In the genomic region with DNA sequence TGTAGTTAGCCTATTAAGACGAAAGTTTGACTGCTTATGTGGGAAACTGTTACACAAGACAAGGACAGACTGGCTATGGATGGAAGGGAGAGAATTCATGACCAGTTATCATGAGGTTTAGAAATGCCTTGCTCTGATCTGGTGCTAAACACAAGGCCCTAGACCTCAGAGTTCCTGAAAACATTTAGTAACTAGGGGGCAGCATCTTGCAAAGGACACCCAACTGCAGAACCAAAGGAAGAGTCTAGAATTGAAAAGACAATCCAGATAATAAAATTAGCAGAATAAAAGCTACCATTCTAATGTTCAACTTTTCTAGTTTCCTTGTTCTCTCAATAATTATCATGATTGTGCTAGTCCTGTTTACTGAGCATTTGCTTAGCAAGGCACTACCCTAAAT, we compare ENCODE assay signal across 19 cellular contexts.
DNase-seq lines count a peak whose midpoint lies in the region; ATAC-seq and TF ChIP-seq lines count a peak whose summit lies in the region.
"Had no signal": no experiment of that assay in that cellular context is flagged by ENCODE, and none has a peak within 500 bp of the region (broad histone marks: within the 10 kb centered on the region; RNA-seq: fewer than 3 reads in every experiment).

No MANE protein-coding gene starts in this region.

- H3K79me2 ChIP-seq in HCT116 (ENCODE audit: insufficient read depth, low read length) = no peaks in the 10 kb centered on the region
- no peaks in the 10 kb centered on the region for H3K79me2 ChIP-seq in GM23248 (ENCODE audit: insufficient read depth)

- CTCF ChIA-PET in HCT116 (lab: Charles Lee) = no interaction called here
- CTCF ChIA-PET in WTC11 (lab: Charles Lee) = interaction anchor here (1.0 kb wide), 1 partner anchor 320 kb away, joined by 3 read pairs; no protein-coding TSS in a partner anchor
- CTCF ChIA-PET in T-cell (lab: Charles Lee) = interaction anchor here in 1 of 2 donors (1.0 kb wide), 1 partner anchor 319 kb away, joined by 3 read pairs; no protein-coding TSS in a partner anchor

- no peak overlapping the region for H3K4me3 ChIP-seq in HCT116 (replicated peaks in 1 of 2; ENCODE audit: low read depth in 1 of 2, low read length in 2 of 2)
- no peak overlapping the region for H3K4me3 ChIP-seq in GM23248
- H3K4me3 ChIP-seq: MG63, SJSA1 had no signal

- no peaks in the 10 kb centered on the region for H3K36me3 Mint-ChIP-seq in WTC11
- peaks cover 7% of the 10 kb centered on the region for H3K36me3 Mint-ChIP-seq in T-cell
- H3K36me3 Mint-ChIP-seq: CD4-positive, CD25-positive, alpha-beta regulatory T cell had no signal

- no peak overlapping the region for H3K4me3 Mint-ChIP-seq in WTC11
- no peak overlapping the region for H3K4me3 Mint-ChIP-seq in T-cell
- H3K4me3 Mint-ChIP-seq: B cell; CD4-positive, CD25-positive, alpha-beta regulatory T cell had no signal

- no peak for ATAC-seq in HCT116
- ATAC-seq in WTC11 = peak; percentile 61; the same call in 1 of the 2 replicates
- ATAC-seq in T-cell (replicated peaks in 1 of 4) = no peak

- TF ChIP-seq CTCF in HCT116 (IDR thresholded peaks at IDR 0.05 in 2 of 3, conservative IDR thresholded peaks at IDR 0.05 in 1 of 3; ENCODE audit: borderline replicate concordance in 1 of 3, insufficient read depth in 1 of 3, low read depth in 2 of 3, low read length in 2 of 3) (peak in 1 of 3 experiments; percentile 13; a peak in 1 of 6 replicates), WTC11 (IDR thresholded peaks at IDR 0.05) (no peak)

- in situ Hi-C loops in GM23248 (cut with MboI) = no loop called here

- peak; percentile 42 for TF ChIP-seq RAD21 in HCT116 (IDR thresholded peaks at IDR 0.05; ENCODE audit: low read depth)

- WGBS in GM23248 (ENCODE audit: low coverage in 1 of 2, low lambda C conversion rate in 2 of 2, missing lambda C conversion rate in 2 of 2), 2 experiments = 0 to 9% methylated on average over 1 of the region's 1 CpG

- H3K9me3 ChIP-seq in HCT116 (ENCODE audit: control insufficient read depth in 1 of 2, insufficient read depth in 1 of 2, low read depth in 1 of 2, low read length in 2 of 2) = no peaks in the 10 kb centered on the region
- H3K9me3 ChIP-seq in GM23248 (ENCODE audit: low read depth) = no peaks in the 10 kb centered on the region
- H3K9me3 ChIP-seq: MG63, SJSA1 had no signal

- H3K27ac ChIP-seq in HCT116 (ENCODE audit: low read depth, low read length) (no peak overlapping the region), GM23248 (no peak overlapping the region)
- H3K27ac ChIP-seq: SJSA1 had no signal

- H3F3A ChIP-seq in GM23248 (ENCODE audit: insufficient read depth) = no peaks in the 10 kb centered on the region

- H2AFZ ChIP-seq in HCT116 (ENCODE audit: low read depth, low read length, poor library complexity, severe bottlenecking) (no peak overlapping the region), GM23248 (no peak overlapping the region)

- intact Hi-C loops in HCT116 (cut with micrococcal nuclease) = no loop called here

- POLR2A ChIA-PET in HCT116 (lab: Charles Lee) (no interaction called here), WTC11 (lab: Charles Lee) (no interaction called here), T-cell (lab: Charles Lee) (no interaction called here)

- H3K9ac ChIP-seq in HCT116 (ENCODE audit: low read length) (no peak overlapping the region), GM23248 (no peak overlapping the region)

- H3K27me3 Mint-ChIP-seq in WTC11 (ENCODE audit: low read depth) = no peaks in the 10 kb centered on the region
- peaks cover 0 to 4% of the 10 kb centered on the region in 2 donors for H3K27me3 Mint-ChIP-seq in T-cell
- H3K27me3 Mint-ChIP-seq: B cell; CD4-positive, CD25-positive, alpha-beta regulatory T cell had no signal

- RAD21 ChIA-PET in HCT116 (lab: Charles Lee; ENCODE audit: low non-redundant PET in 1 of 2, low total read pairs in 2 of 2, uncharacterized antibody in 2 of 2, unreplicated experiment in 2 of 2) = no interaction called here

- BruUV-seq in HCT116 (replicated peaks; lab: Mats Ljungman, UMichigan) = no TSS peak

- DNase-seq in AML-193 (lab: John Stamatoyannopoulos, UW) = peak; percentile 3 to 12
- DNase-seq in HCT116 (ENCODE audit: low read depth, low spot score) = no peak
- no peak for DNase-seq in WTC11 (ENCODE audit: low spot score)
- DNase-seq in iPS-NIHi7 (ENCODE audit: extremely low spot score) = peak; percentile 32
- DNase-seq in germinal center (ENCODE audit: low spot score) = no peak
- no peak for DNase-seq in GM23248
- no peak for DNase-seq in T-cell
- DNase-seq: ACHN; CD4-positive, CD25-positive, alpha-beta regulatory T cell; COR-L47; DMS153; GF-D8; Kasumi-1; MG63; NCI-H1048; NCI-H2081 treated with DMSO at 0.1 percent for 48 hours; NCI-H774 had no signal

- H3K9me2 ChIP-seq in HCT116 (ENCODE audit: insufficient read depth) (no peaks in the 10 kb centered on the region), GM23248 (ENCODE audit: insufficient read depth) (no peaks in the 10 kb centered on the region)

- no peak for TF ChIP-seq POLR2A in HCT116 (IDR thresholded peaks at IDR 0.05; ENCODE audit: borderline replicate concordance, extremely low read depth, insufficient read depth, insufficient read length)

- H3K9me3 Mint-ChIP-seq in WTC11 (no peaks in the 10 kb centered on the region), T-cell (no peaks in the 10 kb centered on the region)

- H3K27ac Mint-ChIP-seq in WTC11 (no peak overlapping the region), T-cell (no peak overlapping the region)
- H3K27ac Mint-ChIP-seq: B cell; CD4-positive, CD25-positive, alpha-beta regulatory T cell had no signal

- no peaks in the 10 kb centered on the region for H3K36me3 ChIP-seq in HCT116 (ENCODE audit: control insufficient read depth in 1 of 2, insufficient read depth in 2 of 2, low read length in 2 of 2)
- H3K36me3 ChIP-seq in GM23248 (ENCODE audit: low read depth) = no peaks in the 10 kb centered on the region
- H3K36me3 ChIP-seq: MG63, SJSA1 had no signal

- no peak overlapping the region for H3K4me2 ChIP-seq in HCT116 (ENCODE audit: low read length)
- H3K4me2 ChIP-seq in GM23248 (ENCODE audit: unreplicated experiment) = no peak overlapping the region

- H4K20me1 ChIP-seq in HCT116 (ENCODE audit: insufficient read depth) = no peaks in the 10 kb centered on the region
- H4K20me1 ChIP-seq in GM23248 (ENCODE audit: insufficient read depth) = no peaks in the 10 kb centered on the region

- H3K4me1 ChIP-seq in HCT116 (ENCODE audit: control insufficient read depth in 1 of 2, insufficient read depth in 2 of 2, low read length in 2 of 2) (no peaks in the 10 kb centered on the region), GM23248 (ENCODE audit: insufficient read depth) (no peaks in the 10 kb centered on the region)
- H3K4me1 ChIP-seq: SJSA1 had no signal

- H3K27me3 ChIP-seq in HCT116 (ENCODE audit: insufficient read depth, low read length) = no peaks in the 10 kb centered on the region
- no peaks in the 10 kb centered on the region for H3K27me3 ChIP-seq in GM23248 (replicated peaks; ENCODE audit: insufficient read depth)
- H3K27me3 ChIP-seq: SJSA1 had no signal

- H3K4me1 Mint-ChIP-seq in WTC11 (peaks cover 6% of the 10 kb centered on the region), T-cell (no peaks in the 10 kb centered on the region)
- H3K4me1 Mint-ChIP-seq: B cell; CD4-positive, CD25-positive, alpha-beta regulatory T cell had no signal

TF ChIP-seq in HCT116, 20 proteins besides CTCF, POLR2A, EP300 and RAD21 (continues in another document):
- TF ChIP-seq SP1 (IDR thresholded peaks at IDR 0.05; ENCODE audit: low read depth) = no peak
- TF ChIP-seq TCF7L2 (IDR thresholded peaks at IDR 0.05; ENCODE audit: borderline replicate concordance, extremely low read depth, insufficient read depth, insufficient read length) = no peak
- TF ChIP-seq JUND (IDR thresholded peaks at IDR 0.05) = no peak
- TF ChIP-seq MAX (IDR thresholded peaks at IDR 0.05) = no peak
- TF ChIP-seq CBX3 (IDR thresholded peaks at IDR 0.05; ENCODE audit: low read depth) = no peak
- TF ChIP-seq SIN3A (IDR thresholded peaks at IDR 0.05; ENCODE audit: low read depth) = no peak
- no peak for TF ChIP-seq YY1 (IDR thresholded peaks at IDR 0.05; ENCODE audit: extremely low read depth, insufficient replicate concordance, low read depth, low read length)
- TF ChIP-seq EZH2phosphoT487 (IDR thresholded peaks at IDR 0.05; ENCODE audit: borderline replicate concordance) = no peak
- TF ChIP-seq FOSL1 (IDR thresholded peaks at IDR 0.05; ENCODE audit: low read depth) = no peak
- TF ChIP-seq, protein P1, sequence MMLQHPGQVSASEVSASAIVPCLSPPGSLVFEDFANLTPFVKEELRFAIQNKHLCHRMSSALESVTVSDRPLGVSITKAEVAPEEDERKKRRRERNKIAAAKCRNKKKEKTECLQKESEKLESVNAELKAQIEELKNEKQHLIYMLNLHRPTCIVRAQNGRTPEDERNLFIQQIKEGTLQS (IDR thresholded peaks at IDR 0.05) = no peak

TF ChIP-seq in WTC11, 78 proteins besides CTCF, POLR2A, EP300 and RAD21 (continues in another document):
- TF ChIP-seq CREM (CRISPR knock-in tag; IDR thresholded peaks at IDR 0.05) (no peak), ZBTB21 (CRISPR knock-in tag; IDR thresholded peaks at IDR 0.05; ENCODE audit: borderline replicate concordance) (no peak), ZNF263 (CRISPR knock-in tag; IDR thresholded peaks at IDR 0.05; ENCODE audit: low read depth) (no peak), SOX15 (CRISPR knock-in tag; IDR thresholded peaks at IDR 0.05) (no peak)
- TF ChIP-seq, protein P2, sequence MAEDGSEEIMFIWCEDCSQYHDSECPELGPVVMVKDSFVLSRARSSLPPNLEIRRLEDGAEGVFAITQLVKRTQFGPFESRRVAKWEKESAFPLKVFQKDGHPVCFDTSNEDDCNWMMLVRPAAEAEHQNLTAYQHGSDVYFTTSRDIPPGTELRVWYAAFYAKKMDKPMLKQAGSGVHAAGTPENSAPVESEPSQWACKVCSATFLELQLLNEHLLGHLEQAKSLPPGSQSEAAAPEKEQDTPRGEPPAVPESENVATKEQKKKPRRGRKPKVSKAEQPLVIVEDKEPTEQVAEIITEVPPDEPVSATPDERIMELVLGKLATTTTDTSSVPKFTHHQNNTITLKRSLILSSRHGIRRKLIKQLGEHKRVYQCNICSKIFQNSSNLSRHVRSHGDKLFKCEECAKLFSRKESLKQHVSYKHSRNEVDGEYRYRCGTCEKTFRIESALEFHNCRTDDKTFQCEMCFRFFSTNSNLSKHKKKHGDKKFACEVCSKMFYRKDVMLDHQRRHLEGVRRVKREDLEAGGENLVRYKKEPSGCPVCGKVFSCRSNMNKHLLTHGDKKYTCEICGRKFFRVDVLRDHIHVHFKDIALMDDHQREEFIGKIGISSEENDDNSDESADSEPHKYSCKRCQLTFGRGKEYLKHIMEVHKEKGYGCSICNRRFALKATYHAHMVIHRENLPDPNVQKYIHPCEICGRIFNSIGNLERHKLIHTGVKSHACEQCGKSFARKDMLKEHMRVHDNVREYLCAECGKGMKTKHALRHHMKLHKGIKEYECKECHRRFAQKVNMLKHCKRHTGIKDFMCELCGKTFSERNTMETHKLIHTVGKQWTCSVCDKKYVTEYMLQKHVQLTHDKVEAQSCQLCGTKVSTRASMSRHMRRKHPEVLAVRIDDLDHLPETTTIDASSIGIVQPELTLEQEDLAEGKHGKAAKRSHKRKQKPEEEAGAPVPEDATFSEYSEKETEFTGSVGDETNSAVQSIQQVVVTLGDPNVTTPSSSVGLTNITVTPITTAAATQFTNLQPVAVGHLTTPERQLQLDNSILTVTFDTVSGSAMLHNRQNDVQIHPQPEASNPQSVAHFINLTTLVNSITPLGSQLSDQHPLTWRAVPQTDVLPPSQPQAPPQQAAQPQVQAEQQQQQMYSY (CRISPR knock-in tag; IDR thresholded peaks at IDR 0.05) = no peak

Comparison
In these comparisons a context has a peak if more than half of its experiments do, and no peak if none do; other contexts are left out.
1. DNase-seq: peak in AML-193 (2 of 2) and iPS-NIHi7 (single experiment); none in HCT116 (single experiment), WTC11 (single experiment), germinal center (single experiment), GM23248 (single experiment) and T-cell (0 of 34).